ENCODE assay signal across 16 cellular contexts in the genomic region with DNA sequence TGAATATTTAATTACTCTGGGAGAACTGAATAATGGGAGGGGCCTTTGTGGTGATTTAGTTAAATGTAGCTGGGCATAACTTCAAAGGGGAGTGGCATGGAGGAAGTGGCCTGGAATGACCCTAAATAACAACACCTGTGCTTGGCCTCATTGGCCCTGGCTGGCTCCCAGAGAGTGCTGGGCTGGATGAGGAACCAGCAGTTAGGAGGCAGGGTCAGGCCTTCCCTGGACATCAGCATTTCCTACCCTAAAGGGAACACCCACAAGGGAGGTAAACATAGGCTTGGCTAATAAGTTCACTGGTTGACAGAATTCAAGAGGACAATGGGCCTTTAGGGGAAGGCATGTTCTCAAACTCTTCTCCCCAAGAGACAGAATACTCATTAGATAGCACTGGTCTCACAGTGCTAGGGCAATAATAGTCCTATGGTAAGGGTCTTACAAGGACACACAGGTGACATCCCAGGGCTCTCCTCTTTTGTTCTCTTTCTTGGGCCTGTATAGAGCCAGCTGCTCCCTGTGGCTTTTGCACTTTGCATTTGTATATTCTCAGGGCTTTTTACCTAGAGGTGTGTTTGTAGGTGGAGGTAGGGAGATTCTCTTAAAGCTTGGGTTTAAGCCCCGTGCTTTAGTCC.
"Had no signal": no experiment of that assay in that cellular context is flagged by ENCODE, and none has a peak within 500 bp of the region (broad histone marks: within the 10 kb centered on the region; RNA-seq: fewer than 3 reads in every experiment).

No MANE protein-coding gene starts in this region.

- H3K27me3 ChIP-seq: esophagus squamous epithelium, tibial nerve had no signal

- H3K36me3 ChIP-seq: esophagus squamous epithelium, tibial nerve had no signal

- FAIRE-seq: endothelial cell of umbilical vein had no signal

- H3K4me3 ChIP-seq: coronary artery, esophagus squamous epithelium, tibial nerve had no signal

- ATAC-seq: activated CD4-positive, CD25-positive, alpha-beta regulatory T cell treated with anti-CD3 and anti-CD28 coated beads, Interleukin-2, amount 50 U/mL, for 24 hours; left ventricle myocardium superior; natural killer cell treated with Interleukin-12 subunit alpha and Interleukin-12 subunit beta and Interleukin-15 and Interleukin-18, amount 100 ng/mL, for 72 hours had no signal

- H3K27ac ChIP-seq: coronary artery, esophagus squamous epithelium, tibial nerve had no signal

- H3K4me1 ChIP-seq: esophagus squamous epithelium, tibial nerve had no signal

- DNase-seq: activated CD4-positive, alpha-beta T cell treated with anti-CD3 and anti-CD28 coated beads, Interleukin-2, amount 50 U/mL, for 1 hour; activated naive CD8-positive, alpha-beta T cell treated with anti-CD3 and anti-CD28 coated beads for 36 hours; central memory CD4-positive, alpha-beta T cell; effector CD4-positive, alpha-beta T cell; esophagus squamous epithelium; hippocampal formation; left ventricle myocardium superior; stimulated activated CD4-positive, alpha-beta T cell treated with anti-CD3 and anti-CD28 coated beads, Interleukin-4, amount 100 ng/mL, for 24 hours; stimulated activated naive CD4-positive, alpha-beta T cell treated with Interleukin-2 at 50 U/mL for 16 hours; substantia nigra; T-helper 9 cell had no signal
